22 cellular contexts compared by ENCODE assay signal in the genomic region with DNA sequence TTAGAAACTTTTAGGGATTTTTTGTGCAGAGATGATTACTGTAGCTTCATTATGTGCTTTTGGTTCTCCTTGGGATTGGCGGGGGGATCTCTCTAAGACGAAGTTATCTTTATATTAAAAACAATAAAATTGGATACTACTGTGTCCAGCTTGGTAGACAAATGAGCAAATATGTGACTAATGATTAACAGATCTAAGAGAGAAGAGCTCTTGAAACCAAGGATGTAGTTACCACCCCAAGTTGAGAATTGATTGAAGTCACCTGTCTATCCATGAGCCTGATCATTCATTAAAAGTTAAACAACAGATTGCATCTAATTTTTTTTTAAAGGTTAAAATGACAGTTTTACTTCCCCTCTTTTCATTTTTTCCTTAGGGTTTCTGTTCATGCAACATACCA. TPM values are rescaled to one million over a fixed set of nuclear protein-coding genes. Genes with fewer than 3 reads are reported as not detected.
DNase-seq lines count a peak whose midpoint lies in the region; ATAC-seq and TF ChIP-seq lines count a peak whose summit lies in the region.
"Had no signal": no experiment of that assay in that cellular context is flagged by ENCODE, and none has a peak within 500 bp of the region (broad histone marks: within the 10 kb centered on the region; RNA-seq: fewer than 3 reads in every experiment).

No MANE protein-coding gene starts in this region.

- POLR2A ChIA-PET in OCI-LY7 (lab: Charles Lee), result interaction anchor here (0.7 to 4.1 kb wide), 9 partner anchors 9 to 414 kb away, joined by 3 to 29 read pairs (median 4); a partner anchor contains a TSS

- H3K4me3 Mint-ChIP-seq in T-helper 2 cell treated with Interferon-gamma antibody and Interleukin-4, amounts not matched to agents 5 μg/mL and 100 μg/mL, for 36 hours, result no peak overlapping the region
- H3K4me3 Mint-ChIP-seq in natural killer cell treated with Interleukin-12 subunit alpha and Interleukin-12 subunit beta and Interleukin-15 and Interleukin-18, amount 100 ng/mL, for 72 hours, result no peak overlapping the region
- H3K4me3 Mint-ChIP-seq: CD4-positive, CD25-positive, alpha-beta regulatory T cell had no signal

- H3K4me3 ChIP-seq in OCI-LY7 (ENCODE audit: low read depth, low read length, poor library complexity, severe bottlenecking), result no peak overlapping the region
- no peak overlapping the region for H3K4me3 ChIP-seq in upper lobe of right lung
- H3K4me3 ChIP-seq: MG63, SK-N-MC had no signal

- peaks cover 3% of the 10 kb centered on the region for H3K9me3 Mint-ChIP-seq in T-helper 2 cell treated with Interferon-gamma antibody and Interleukin-4, amounts not matched to agents 5 μg/mL and 100 μg/mL, for 36 hours
- H3K9me3 Mint-ChIP-seq in natural killer cell treated with Interleukin-12 subunit alpha and Interleukin-12 subunit beta and Interleukin-15 and Interleukin-18, amount 100 ng/mL, for 72 hours, result no peaks in the 10 kb centered on the region

- H3K4me2 ChIP-seq in OCI-LY7 (ENCODE audit: low read length), result no peak overlapping the region

- H3K27me3 Mint-ChIP-seq in T-helper 2 cell treated with Interferon-gamma antibody and Interleukin-4, amounts not matched to agents 5 μg/mL and 100 μg/mL, for 36 hours (ENCODE audit: low read depth), result no peaks in the 10 kb centered on the region
- no peaks in the 10 kb centered on the region for H3K27me3 Mint-ChIP-seq in natural killer cell treated with Interleukin-12 subunit alpha and Interleukin-12 subunit beta and Interleukin-15 and Interleukin-18, amount 100 ng/mL, for 72 hours
- H3K27me3 Mint-ChIP-seq: CD4-positive, CD25-positive, alpha-beta regulatory T cell had no signal

- H3K9me3 ChIP-seq in OCI-LY7 (ENCODE audit: low read length) (no peaks in the 10 kb centered on the region), upper lobe of right lung (no peaks in the 10 kb centered on the region)
- H3K9me3 ChIP-seq: BE2C, Caco-2, MG63 had no signal

- peaks cover 94% of the 10 kb centered on the region for H3K79me2 ChIP-seq in OCI-LY7 (ENCODE audit: insufficient read depth, low read depth, low read length)

- CTCF ChIA-PET in OCI-LY7 (lab: Charles Lee; ENCODE audit: unreplicated experiment), result no interaction called here

- peaks cover 39% of the 10 kb centered on the region for H4K20me1 ChIP-seq in OCI-LY7 (ENCODE audit: insufficient read depth, low read length)

- H3K27ac ChIP-seq in OCI-LY7 (ENCODE audit: low read depth, low read length, poor library complexity, severe bottlenecking) (no peak overlapping the region), upper lobe of right lung (no peak overlapping the region)

- H3K36me3 ChIP-seq in OCI-LY7 (ENCODE audit: insufficient read depth, low read length), result peaks cover 99% of the 10 kb centered on the region
- peaks cover 24% of the 10 kb centered on the region for H3K36me3 ChIP-seq in upper lobe of right lung

- TF ChIP-seq CTCF in OCI-LY7 (conservative IDR thresholded peaks at IDR 0.05; ENCODE audit: low read length) (no peak), upper lobe of right lung (IDR thresholded peaks at IDR 0.05) (no peak)

- DNase-seq in T-helper 2 cell treated with Interferon-gamma antibody and Interleukin-4, amounts not matched to agents 5 μg/mL and 100 μg/mL, for 36 hours (ENCODE audit: low spot score), result no peak
- DNase-seq in T-helper 2 cell, result no peak
- DNase-seq in DMS53 treated with DMSO at 0.1 percent for 48 hours (lab: John Stamatoyannopoulos, UW; ENCODE audit: unreplicated experiment), result peak; percentile 28
- DNase-seq in OCI-LY7 (ENCODE audit: low spot score), result no peak
- no peak for DNase-seq in left lobe of liver (ENCODE audit: low spot score)
- no peak for DNase-seq in upper lobe of right lung
- DNase-seq in natural killer cell treated with Interleukin-12 subunit alpha and Interleukin-12 subunit beta and Interleukin-15 and Interleukin-18, amount 100 ng/mL, for 72 hours (ENCODE audit: low spot score), result no peak
- no peak for DNase-seq in RKO (ENCODE audit: low spot score)
- DNase-seq: BE2C; Caco-2; CD4-positive, CD25-positive, alpha-beta regulatory T cell; EL; GOT3; MG63; NCI-H1092 treated with DMSO at 0.1 percent for 48 hours; NCI-H2081; NCI-H2171 treated with DMSO at 0.1 percent for 48 hours; NCI-H446 treated with DMSO at 0.1 percent for 48 hours; NCI-H69; SHP77 had no signal

- ATAC-seq in left lobe of liver (peak; percentile 56), upper lobe of right lung (no peak)
- ATAC-seq in natural killer cell treated with Interleukin-12 subunit alpha and Interleukin-12 subunit beta and Interleukin-15 and Interleukin-18, amount 100 ng/mL, for 72 hours, result no peak
- ATAC-seq: HCT116 had no signal

- no peaks in the 10 kb centered on the region for H3K9me2 ChIP-seq in OCI-LY7 (ENCODE audit: insufficient read depth, low read length)

- H3K4me1 Mint-ChIP-seq in T-helper 2 cell treated with Interferon-gamma antibody and Interleukin-4, amounts not matched to agents 5 μg/mL and 100 μg/mL, for 36 hours (ENCODE audit: low read depth), result peaks cover 52% of the 10 kb centered on the region
- peaks cover 6 to 13% of the 10 kb centered on the region in 2 donors for H3K4me1 Mint-ChIP-seq in natural killer cell treated with Interleukin-12 subunit alpha and Interleukin-12 subunit beta and Interleukin-15 and Interleukin-18, amount 100 ng/mL, for 72 hours (ENCODE audit: low read depth in 2 of 2)

- no peaks in the 10 kb centered on the region for H3K27me3 ChIP-seq in upper lobe of right lung
- H3K27me3 ChIP-seq: BE2C, MG63 had no signal

- H3K4me1 ChIP-seq in OCI-LY7 (ENCODE audit: insufficient read depth, low read length, poor library complexity, severe bottlenecking), result peaks cover 26% of the 10 kb centered on the region
- H3K4me1 ChIP-seq in upper lobe of right lung, result no peaks in the 10 kb centered on the region
- H3K4me1 ChIP-seq: BE2C had no signal

- BruUV-seq in OCI-LY7 (replicated peaks; lab: Mats Ljungman, UMichigan), result TSS peak; percentile 4

- intact Hi-C loops in OCI-LY7 (cut with micrococcal nuclease; ENCODE audit: unreplicated experiment) (no loop called here), upper lobe of right lung (cut with DNase I) (no loop called here)

- H2AFZ ChIP-seq in OCI-LY7 (ENCODE audit: low read length), result no peak overlapping the region

- H3K27ac Mint-ChIP-seq in T-helper 2 cell treated with Interferon-gamma antibody and Interleukin-4, amounts not matched to agents 5 μg/mL and 100 μg/mL, for 36 hours, result peak overlapping the region; percentile 35
- no peak overlapping the region for H3K27ac Mint-ChIP-seq in natural killer cell treated with Interleukin-12 subunit alpha and Interleukin-12 subunit beta and Interleukin-15 and Interleukin-18, amount 100 ng/mL, for 72 hours
- H3K27ac Mint-ChIP-seq: CD4-positive, CD25-positive, alpha-beta regulatory T cell had no signal

- H3K36me3 Mint-ChIP-seq in T-helper 2 cell treated with Interferon-gamma antibody and Interleukin-4, amounts not matched to agents 5 μg/mL and 100 μg/mL, for 36 hours (ENCODE audit: low read depth), result peaks cover 66% of the 10 kb centered on the region
- peaks cover 32% of the 10 kb centered on the region for H3K36me3 Mint-ChIP-seq in natural killer cell treated with Interleukin-12 subunit alpha and Interleukin-12 subunit beta and Interleukin-15 and Interleukin-18, amount 100 ng/mL, for 72 hours

RNA-seq across cellular contexts. Expression of a gene that starts 8.7 kb away (rescaled TPM):
- total RNA-seq in OCI-LY7 (2014; rRNA removed; shearing (Covaris generic)), result 99.1 and 101 TPM in 2 replicates
- 271 and 295 TPM in 2 replicates for total RNA-seq in OCI-LY7 (2022)
- 46.4 TPM for total RNA-seq in left lobe of liver
- total RNA-seq in upper lobe of right lung, result 23.6 TPM
- 100 to 1,000 TPM; 141 to 243 TPM for total RNA-seq in natural killer cell treated with Interleukin-12 subunit alpha and Interleukin-12 subunit beta and Interleukin-15 and Interleukin-18, amount 100 ng/mL, for 72 hours

RNA-seq across cellular contexts. Expression of a gene that starts 9.3 kb away (rescaled TPM):
- 35.8 and 47.2 TPM in 2 replicates for total RNA-seq in OCI-LY7 (2014; rRNA removed; shearing (Covaris generic))
- total RNA-seq in OCI-LY7 (2022), result 48.2 and 54.3 TPM in 2 replicates
- 4.7 TPM for total RNA-seq in left lobe of liver
- total RNA-seq in upper lobe of right lung, result 5.8 TPM
- 10 to 100 TPM; 31.2 to 52.9 TPM for total RNA-seq in natural killer cell treated with Interleukin-12 subunit alpha and Interleukin-12 subunit beta and Interleukin-15 and Interleukin-18, amount 100 ng/mL, for 72 hours

RNA-seq across cellular contexts. Expression of a gene that starts 22.7 kb away (rescaled TPM):
- 53.5 and 65.8 TPM in 2 replicates for total RNA-seq in OCI-LY7 (2014; rRNA removed; shearing (Covaris generic))
- total RNA-seq in OCI-LY7 (2022) (166 and 177 TPM in 2 replicates), left lobe of liver (40.1 TPM), upper lobe of right lung (85.4 TPM)
- 100 to 1,000 TPM; 145 to 150 TPM for total RNA-seq in natural killer cell treated with Interleukin-12 subunit alpha and Interleukin-12 subunit beta and Interleukin-15 and Interleukin-18, amount 100 ng/mL, for 72 hours

RNA-seq across cellular contexts. Expression of a gene that starts 57.4 kb away (rescaled TPM):
- total RNA-seq in OCI-LY7 (2014; rRNA removed; shearing (Covaris generic)), result 10.4 TPM in 2 replicates
- total RNA-seq in OCI-LY7 (2022), result 13.9 and 16.3 TPM in 2 replicates
- 5.4 TPM for total RNA-seq in left lobe of liver
- total RNA-seq in upper lobe of right lung, result 14.6 TPM
- 10 to 100 TPM; 10.5 to 10.7 TPM for total RNA-seq in natural killer cell treated with Interleukin-12 subunit alpha and Interleukin-12 subunit beta and Interleukin-15 and Interleukin-18, amount 100 ng/mL, for 72 hours
